ENCODE assay signal across 22 cellular contexts in genomic region chr14:60310086-60310684, GRCh38.
DNase-seq lines count a peak whose midpoint lies in the region; ATAC-seq and FAIRE-seq lines count a peak whose summit lies in the region.
"Had no signal": no experiment of that assay in that cellular context is flagged by ENCODE, and none has a peak within 500 bp of the region (broad histone marks: within the 10 kb centered on the region; RNA-seq: fewer than 3 reads in every experiment).

No MANE protein-coding gene starts in this region.

- peaks cover 12% of the 10 kb centered on the region for H3K27me3 ChIP-seq in adipocyte (replicated peaks; ENCODE audit: control insufficient read depth, insufficient read depth, low read length)
- H3K27me3 ChIP-seq: BLaER1 treated with 17β-estradiol and CSF1 and Interleukin-3, amounts not matched to agents 10 nM and 100 nM; brain microvascular endothelial cell; gastrocnemius medialis; pancreas had no signal

- H3K9ac ChIP-seq in adipocyte (ENCODE audit: low read length) = no peak overlapping the region
- H3K9ac ChIP-seq: BLaER1 treated with 17β-estradiol and CSF1 and Interleukin-3, amounts not matched to agents 10 nM and 100 nM had no signal

- H3K4me1 ChIP-seq in adipocyte (ENCODE audit: control insufficient read depth, insufficient read depth, low read length) = peaks cover 3% of the 10 kb centered on the region
- H3K4me1 ChIP-seq: A549; BLaER1 treated with 17β-estradiol and CSF1 and Interleukin-3, amounts not matched to agents 10 nM and 100 nM; gastrocnemius medialis; pancreas had no signal

- peaks cover 0 to 9% (median 0%) of the 10 kb centered on the region in 3 donors for H3K9me3 Mint-ChIP-seq in T-cell
- H3K9me3 Mint-ChIP-seq: activated T-helper 1 cell treated with anti-CD3 and anti-CD28 coated beads, Interleukin-12 subunit alpha, Interleukin-12 subunit beta, Interleukin-2, Interleukin-4 antibody, amounts not matched to agents 30 ng/mL and 10 ng/mL and 1 ng/mL, durations not matched to agents 14 hours and 24 hours and 36 hours; T-helper 1 cell treated with Interleukin-12 subunit alpha and Interleukin-12 subunit beta and Interleukin-4 antibody, amounts not matched to agents 30 μg/mL and 1 μg/mL, for 36 hours; type B pancreatic cell had no signal

- DNase-seq in NCI-H146 (lab: John Stamatoyannopoulos, UW) (peak; percentile 19), NCI-H146 treated with DMSO at 0.1 percent for 48 hours (lab: John Stamatoyannopoulos, UW; ENCODE audit: unreplicated experiment) (no peak), NCI-H2171 treated with DMSO at 0.1 percent for 48 hours (lab: John Stamatoyannopoulos, UW) (peak; percentile 81), adipocyte (ENCODE audit: low read depth) (peak; percentile 17), myocyte (ENCODE audit: low read depth) (peak; percentile 7), activated T-cell treated with anti-CD3 and anti-CD28 coated beads for 4 hours (no peak), GM19239 (ENCODE audit: insufficient read length, low spot score) (no peak), T-cell (no peak)
- DNase-seq: activated CD8-positive, alpha-beta memory T cell treated with anti-CD3 and anti-CD28 coated beads for 24 hours; brain microvascular endothelial cell; cortex of kidney; gastrocnemius medialis; left ventricle myocardium superior; NCI-H2081 treated with DMSO at 0.1 percent for 48 hours; pancreas; stimulated activated CD4-positive, alpha-beta T cell treated with anti-CD3 and anti-CD28 coated beads, Interleukin-2, amount 100 ng/mL, for 24 hours; stimulated activated naive CD8-positive, alpha-beta T cell treated with anti-CD3 and anti-CD28 coated beads, Interleukin-15, amount 100 ng/mL, for 72 hours had no signal

- H3K4me1 Mint-ChIP-seq in T-cell = no peaks in the 10 kb centered on the region
- H3K4me1 Mint-ChIP-seq: stimulated activated naive CD8-positive, alpha-beta T cell treated with anti-CD3 and anti-CD28 coated beads, Interleukin-15, amount 100 ng/mL, for 72 hours had no signal

- no peak overlapping the region for H3K4me3 ChIP-seq in adipocyte (ENCODE audit: low read length)
- H3K4me3 ChIP-seq: A549; BLaER1 treated with 17β-estradiol and CSF1 and Interleukin-3, amounts not matched to agents 10 nM and 100 nM; gastrocnemius medialis; pancreas had no signal

- no peaks in the 10 kb centered on the region for H3K9me3 ChIP-seq in adipocyte (ENCODE audit: control insufficient read depth, low read length)
- H3K9me3 ChIP-seq: A549, gastrocnemius medialis, pancreas had no signal

- ATAC-seq in T-cell (replicated peaks in 1 of 4) = no peak
- ATAC-seq: A549; gastrocnemius medialis; left ventricle myocardium superior; pancreas; stimulated activated naive CD8-positive, alpha-beta T cell treated with anti-CD3 and anti-CD28 coated beads, Interleukin-15, amount 100 ng/mL, for 72 hours had no signal

- FAIRE-seq in GM19239 (lab: Jason Lieb, UNC) = no peak
- FAIRE-seq: A549, pancreas had no signal

- CTCF ChIA-PET in T-cell (lab: Charles Lee) = interaction anchor here in 1 of 2 donors (0.7 to 1.0 kb wide), 2 partner anchors 40 to 44 kb away, joined by 3 to 5 read pairs; no protein-coding TSS in a partner anchor

- H3K27me3 Mint-ChIP-seq in T-cell = peaks cover 9 to 15% of the 10 kb centered on the region in 2 donors

- POLR2A ChIA-PET in T-cell (lab: Charles Lee) = interaction anchor here (0.6 to 0.7 kb wide), 2 partner anchors 958 to 1242 kb away, joined by 3 read pairs; no protein-coding TSS in a partner anchor

- H3K4me3 Mint-ChIP-seq in T-cell = no peak overlapping the region
- H3K4me3 Mint-ChIP-seq: activated T-helper 1 cell treated with anti-CD3 and anti-CD28 coated beads, Interleukin-12 subunit alpha, Interleukin-12 subunit beta, Interleukin-2, Interleukin-4 antibody, amounts not matched to agents 30 ng/mL and 10 ng/mL and 1 ng/mL, durations not matched to agents 14 hours and 24 hours and 36 hours; stimulated activated naive CD8-positive, alpha-beta T cell treated with anti-CD3 and anti-CD28 coated beads, Interleukin-15, amount 100 ng/mL, for 72 hours; T-helper 1 cell treated with Interleukin-12 subunit alpha and Interleukin-12 subunit beta and Interleukin-4 antibody, amounts not matched to agents 30 μg/mL and 1 μg/mL, for 36 hours; type B pancreatic cell had no signal

- H3K36me3 Mint-ChIP-seq in T-cell = peaks cover 7% of the 10 kb centered on the region
- H3K36me3 Mint-ChIP-seq: type B pancreatic cell had no signal

- H3K36me3 ChIP-seq in adipocyte (ENCODE audit: control insufficient read depth, insufficient read depth, low read length, severe bottlenecking) = no peaks in the 10 kb centered on the region
- H3K36me3 ChIP-seq: BLaER1 treated with 17β-estradiol and CSF1 and Interleukin-3, amounts not matched to agents 10 nM and 100 nM; brain microvascular endothelial cell; gastrocnemius medialis; pancreas had no signal

- no peak overlapping the region for H3K27ac Mint-ChIP-seq in T-cell
- H3K27ac Mint-ChIP-seq: activated T-helper 1 cell treated with anti-CD3 and anti-CD28 coated beads, Interleukin-12 subunit alpha, Interleukin-12 subunit beta, Interleukin-2, Interleukin-4 antibody, amounts not matched to agents 30 ng/mL and 10 ng/mL and 1 ng/mL, durations not matched to agents 14 hours and 24 hours and 36 hours; stimulated activated naive CD8-positive, alpha-beta T cell treated with anti-CD3 and anti-CD28 coated beads, Interleukin-15, amount 100 ng/mL, for 72 hours; T-helper 1 cell treated with Interleukin-12 subunit alpha and Interleukin-12 subunit beta and Interleukin-4 antibody, amounts not matched to agents 30 μg/mL and 1 μg/mL, for 36 hours; type B pancreatic cell had no signal

Comparison
In these comparisons a context has a peak if more than half of its experiments do, and no peak if none do; other contexts are left out.
1. DNase-seq: peak in NCI-H146 (single experiment), NCI-H2171 treated with DMSO at 0.1 percent for 48 hours (single experiment), adipocyte (single experiment) and myocyte (single experiment); none in NCI-H146 treated with DMSO at 0.1 percent for 48 hours (single experiment), activated T-cell treated with anti-CD3 and anti-CD28 coated beads for 4 hours (single experiment), GM19239 (single experiment) and T-cell (0 of 34).